ENCODE assay signal across 22 cellular contexts in genomic region chr21:28538987-28539622, GRCh38.
DNase-seq lines count a peak whose midpoint lies in the region; ATAC-seq, FAIRE-seq and TF ChIP-seq lines count a peak whose summit lies in the region.
"Had no signal": no experiment of that assay in that cellular context is flagged by ENCODE, and none has a peak within 500 bp of the region (broad histone marks: within the 10 kb centered on the region; RNA-seq: fewer than 3 reads in every experiment).

No MANE protein-coding gene starts in this region.

- H3K9ac ChIP-seq in SK-N-SH: peak overlapping the region; percentile 52

- peak in 1 of 2 experiments; percentile 95; a peak in 2 of 4 replicates for TF ChIP-seq EP300 in SK-N-SH (IDR thresholded peaks at IDR 0.05; ENCODE audit: borderline replicate concordance in 1 of 2, low read depth in 1 of 2, low read length in 1 of 2)

- no peak overlapping the region for H3K27ac Mint-ChIP-seq in chondrocyte (ENCODE audit: unreplicated experiment)
- H3K27ac Mint-ChIP-seq: CD4-positive, CD25-positive, alpha-beta regulatory T cell; effector memory CD8-positive, alpha-beta T cell; T-cell; WTC11 had no signal

- 13% methylated on average over 3 of the region's 3 CpGs for WGBS in SK-N-SH (ENCODE audit: low lambda C conversion rate)

- DNase-seq in H54 (ENCODE audit: insufficient read length, low spot score) (no peak), SK-N-SH (no peak), epithelial cell of esophagus (ENCODE audit: low read depth) (peak; percentile 67), skeletal muscle cell (ENCODE audit: low read depth) (peak; percentile 86), Right ventricle myocardium superior (no peak), chondrocyte (ENCODE audit: low spot score) (no peak)
- DNase-seq in effector CD4-positive, alpha-beta T cell: no peak
- no peak for DNase-seq in activated CD4-positive, CD25-positive, alpha-beta regulatory T cell treated with anti-CD3 and anti-CD28 coated beads, Interleukin-2, amount 50 U/mL, for 72 hours
- DNase-seq: CD4-positive, CD25-positive, alpha-beta regulatory T cell; effector memory CD8-positive, alpha-beta T cell; glutamatergic neuron; islet precursor cell; mesendoderm; MV-4-11; NCI-H774; right cardiac atrium; stimulated activated CD4-positive, alpha-beta T cell treated with anti-CD3 and anti-CD28 coated beads, Interleukin-2, amount 100 ng/mL, for 48 hours; T-cell had no signal

- no peaks in the 10 kb centered on the region for H3K36me3 ChIP-seq in SK-N-SH (replicated peaks in 1 of 2; ENCODE audit: control insufficient read depth in 1 of 2, insufficient read depth in 2 of 2, low read length in 1 of 2)
- H3K36me3 ChIP-seq: ascending aorta had no signal

- H3K9me3 Mint-ChIP-seq in chondrocyte (ENCODE audit: low read depth): no peaks in the 10 kb centered on the region
- H3K9me3 Mint-ChIP-seq: effector memory CD8-positive, alpha-beta T cell; neural crest cell had no signal

- H3F3A ChIP-seq in SK-N-SH (replicated peaks; ENCODE audit: insufficient read depth): peaks cover 45% of the 10 kb centered on the region

- no peaks in the 10 kb centered on the region for H3K79me2 ChIP-seq in SK-N-SH (ENCODE audit: insufficient read depth)

- intact Hi-C loops in Right ventricle myocardium superior (cut with DNase I): no loop called here

- no peaks in the 10 kb centered on the region for H3K27me3 Mint-ChIP-seq in chondrocyte (ENCODE audit: low read depth)
- H3K27me3 Mint-ChIP-seq: CD4-positive, CD25-positive, alpha-beta regulatory T cell had no signal

- POLR2A ChIA-PET in SK-N-SH (lab: Yijun Ruan, JAX): no interaction called here

- no peak overlapping the region for H3K4me3 Mint-ChIP-seq in chondrocyte (ENCODE audit: unreplicated experiment)
- H3K4me3 Mint-ChIP-seq: CD4-positive, CD25-positive, alpha-beta regulatory T cell; effector memory CD8-positive, alpha-beta T cell; neural crest cell; T-cell; WTC11 had no signal

- TF ChIP-seq POLR2A in H54 (IDR thresholded peaks at IDR 0.05; ENCODE audit: low read depth, low read length): no peak

- H3K36me3 Mint-ChIP-seq in chondrocyte (ENCODE audit: low read depth): no peaks in the 10 kb centered on the region
- H3K36me3 Mint-ChIP-seq: CD4-positive, CD25-positive, alpha-beta regulatory T cell; T-cell; WTC11 had no signal

- no peak for TF ChIP-seq CTCF in SK-N-SH (IDR thresholded peaks at IDR 0.05)
- no peak for TF ChIP-seq CTCF in epithelial cell of esophagus (IDR thresholded peaks at IDR 0.05; ENCODE audit: insufficient read depth, low read depth, low read length, missing control alignments)
- no peak for TF ChIP-seq CTCF in chondrocyte (IDR thresholded peaks at IDR 0.05)

- peak overlapping the region in 1 of 2 experiments; percentile 98; a peak in 2 of 4 replicates for H3K27ac ChIP-seq in SK-N-SH (ENCODE audit: low read depth in 2 of 2, low read length in 1 of 2)
- H3K27ac ChIP-seq: ascending aorta had no signal

- peaks cover 38% of the 10 kb centered on the region for H3K4me1 Mint-ChIP-seq in chondrocyte (ENCODE audit: low read depth)
- H3K4me1 Mint-ChIP-seq: neural crest cell, T-cell had no signal

- no peaks in the 10 kb centered on the region for H3K9me3 ChIP-seq in SK-N-SH
- H3K9me3 ChIP-seq: ascending aorta had no signal

- CTCF ChIA-PET in SK-N-SH (lab: Yijun Ruan, JAX): no interaction called here

- no peaks in the 10 kb centered on the region for H4K20me1 ChIP-seq in SK-N-SH (ENCODE audit: insufficient read depth)

- peak overlapping the region; percentile 25; the same call in 1 of the 2 replicates for H3K4me2 ChIP-seq in SK-N-SH

- ATAC-seq in Right ventricle myocardium superior (ENCODE audit: poor library complexity): no peak
- ATAC-seq: effector memory CD8-positive, alpha-beta T cell; Panc1; right cardiac atrium; T-cell; WTC11 had no signal

- peaks cover 0 to 33% of the 10 kb centered on the region in 2 experiments; a peak in 2 of 4 replicates for H3K4me1 ChIP-seq in SK-N-SH (ENCODE audit: control insufficient read depth in 1 of 2, insufficient read depth in 2 of 2, low read depth in 1 of 2, low read length in 1 of 2)

- H3K9me2 ChIP-seq in SK-N-SH: no peaks in the 10 kb centered on the region

- no peaks in the 10 kb centered on the region for H3K27me3 ChIP-seq in SK-N-SH (ENCODE audit: insufficient read depth)
- H3K27me3 ChIP-seq: ascending aorta had no signal

- H3K4me3 ChIP-seq in SK-N-SH (ENCODE audit: low read depth in 2 of 2, low read length in 1 of 2) (no peak overlapping the region), epithelial cell of esophagus (ENCODE audit: low read length) (no peak overlapping the region), skeletal muscle cell (ENCODE audit: low read depth, low read length) (no peak overlapping the region)
- H3K4me3 ChIP-seq: ascending aorta had no signal

- TF ChIP-seq RAD21 in SK-N-SH (IDR thresholded peaks at IDR 0.05; ENCODE audit: low read length): no peak

- no peak overlapping the region for H2AFZ ChIP-seq in SK-N-SH (ENCODE audit: low read depth)

- FAIRE-seq in H54 (lab: Jason Lieb, UNC): peak; percentile 50

TF ChIP-seq in SK-N-SH, 30 proteins besides CTCF, POLR2A, EP300 and RAD21 (continues in another document):
- no peak for TF ChIP-seq FOXJ3 (CRISPR knock-in tag; IDR thresholded peaks at IDR 0.05)
- peak; percentile 82 for TF ChIP-seq TCF12 (IDR thresholded peaks at IDR 0.05)
- TF ChIP-seq FOXM1 (IDR thresholded peaks at IDR 0.05; ENCODE audit: low read depth): peak; percentile 84; the same call in 1 of the 2 replicates
- TF ChIP-seq, protein P1, sequence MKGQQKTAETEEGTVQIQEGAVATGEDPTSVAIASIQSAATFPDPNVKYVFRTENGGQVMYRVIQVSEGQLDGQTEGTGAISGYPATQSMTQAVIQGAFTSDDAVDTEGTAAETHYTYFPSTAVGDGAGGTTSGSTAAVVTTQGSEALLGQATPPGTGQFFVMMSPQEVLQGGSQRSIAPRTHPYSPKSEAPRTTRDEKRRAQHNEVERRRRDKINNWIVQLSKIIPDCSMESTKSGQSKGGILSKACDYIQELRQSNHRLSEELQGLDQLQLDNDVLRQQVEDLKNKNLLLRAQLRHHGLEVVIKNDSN (IDR thresholded peaks at IDR 0.05; ENCODE audit: borderline replicate concordance, low read depth): no peak
- TF ChIP-seq GABPA (IDR thresholded peaks at IDR 0.05; ENCODE audit: low read depth): no peak
- no peak for TF ChIP-seq SIN3A (IDR thresholded peaks at IDR 0.05; ENCODE audit: borderline replicate concordance, low read depth, low read length)
- no peak for TF ChIP-seq CHD2 (IDR thresholded peaks at IDR 0.05; ENCODE audit: low read length, partially characterized antibody)
- peak; percentile 87 for TF ChIP-seq NFIC (IDR thresholded peaks at IDR 0.05; ENCODE audit: borderline replicate concordance)
- no peak for TF ChIP-seq SMC3 (IDR thresholded peaks at IDR 0.05; ENCODE audit: low read depth, low read length)
- TF ChIP-seq TAF1 (IDR thresholded peaks at IDR 0.05; ENCODE audit: borderline replicate concordance, low read depth, low read length): no peak
- no peak for TF ChIP-seq NRF1 (IDR thresholded peaks at IDR 0.05; ENCODE audit: low read depth, low read length)
- TF ChIP-seq REST (IDR thresholded peaks at IDR 0.05; ENCODE audit: low read depth, low read length): no peak
- TF ChIP-seq EZH2phosphoT487 (IDR thresholded peaks at IDR 0.05; ENCODE audit: borderline replicate concordance, low read depth): no peak
- TF ChIP-seq YY1 (IDR thresholded peaks at IDR 0.05; ENCODE audit: low read depth): peak; percentile 20; the same call in 1 of the 2 replicates
- TF ChIP-seq, protein P2, sequence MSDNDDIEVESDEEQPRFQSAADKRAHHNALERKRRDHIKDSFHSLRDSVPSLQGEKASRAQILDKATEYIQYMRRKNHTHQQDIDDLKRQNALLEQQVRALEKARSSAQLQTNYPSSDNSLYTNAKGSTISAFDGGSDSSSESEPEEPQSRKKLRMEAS (IDR thresholded peaks at IDR 0.05; ENCODE audit: low read depth): 0 out of 2 replicates have a peak, but pooled peaks have one; percentile 41
- TF ChIP-seq PBX3 (IDR thresholded peaks at IDR 0.05): peak; percentile 75
- peak; percentile 65; the same call in 1 of the 2 replicates for TF ChIP-seq RXRA (IDR thresholded peaks at IDR 0.05; ENCODE audit: borderline replicate concordance, low read depth)

Comparison
In these comparisons a context has a peak if more than half of its experiments do, and no peak if none do; other contexts are left out.
1. DNase-seq: peak in epithelial cell of esophagus (single experiment) and skeletal muscle cell (single experiment); none in H54 (single experiment), SK-N-SH (single experiment), effector CD4-positive, alpha-beta T cell (single experiment), Right ventricle myocardium superior (single experiment), chondrocyte (single experiment) and activated CD4-positive, CD25-positive, alpha-beta regulatory T cell treated with anti-CD3 and anti-CD28 coated beads, Interleukin-2, amount 50 U/mL, for 72 hours (single experiment).